In genomic region chrX:78759081-78759480, GRCh38 we compare ENCODE assay signal across 33 cellular contexts. TPM values are rescaled to one million over a fixed set of nuclear protein-coding genes. Genes with fewer than 3 reads are reported as not detected.
"Had no signal": no experiment of that assay in that cellular context is flagged by ENCODE, and none has a peak within 500 bp of the region (broad histone marks: within the 10 kb centered on the region; RNA-seq: fewer than 3 reads in every experiment).

No MANE protein-coding gene starts in this region.

- H3K9me3 ChIP-seq: MG63, Peyer's patch had no signal

- H3K36me3 Mint-ChIP-seq: activated CD4-positive, alpha-beta memory T cell treated with anti-CD3 and anti-CD28 coated beads for 36 hours; activated naive CD8-positive, alpha-beta T cell had no signal

- H3K27ac Mint-ChIP-seq: activated B cell treated with CpG ODN at 0.5 μM for 24 hours; activated CD4-positive, alpha-beta memory T cell treated with anti-CD3 and anti-CD28 coated beads for 36 hours; activated naive CD4-positive, alpha-beta T cell treated with anti-CD3 and anti-CD28 coated beads for 36 hours; activated naive CD8-positive, alpha-beta T cell; activated naive CD8-positive, alpha-beta T cell treated with anti-CD3 and anti-CD28 coated beads, Interleukin-2, amount 50 U/mL, for 24 hours; activated T-helper 1 cell treated with anti-CD3 and anti-CD28 coated beads, Interleukin-12 subunit alpha, Interleukin-12 subunit beta, Interleukin-2, Interleukin-4 antibody, amounts not matched to agents 30 ng/mL and 10 ng/mL and 1 ng/mL, durations not matched to agents 14 hours and 24 hours and 36 hours; brain had no signal

- H3K27me3 Mint-ChIP-seq: activated B cell treated with CpG ODN at 0.5 μM for 24 hours; activated CD4-positive, alpha-beta memory T cell treated with anti-CD3 and anti-CD28 coated beads for 36 hours; activated naive CD8-positive, alpha-beta T cell; activated naive CD8-positive, alpha-beta T cell treated with anti-CD3 and anti-CD28 coated beads, Interleukin-2, amount 50 U/mL, for 24 hours; brain had no signal

- H3K4me3 Mint-ChIP-seq: activated B cell treated with CpG ODN at 0.5 μM for 24 hours; activated CD4-positive, alpha-beta memory T cell treated with anti-CD3 and anti-CD28 coated beads for 36 hours; activated naive CD4-positive, alpha-beta T cell treated with anti-CD3 and anti-CD28 coated beads for 36 hours; activated naive CD8-positive, alpha-beta T cell; activated naive CD8-positive, alpha-beta T cell treated with anti-CD3 and anti-CD28 coated beads, Interleukin-2, amount 50 U/mL, for 24 hours; activated T-cell treated with anti-CD3 and anti-CD28 coated beads, Interleukin-2, amount 50 U/mL, for 4 hours; activated T-helper 1 cell treated with anti-CD3 and anti-CD28 coated beads, Interleukin-12 subunit alpha, Interleukin-12 subunit beta, Interleukin-2, Interleukin-4 antibody, amounts not matched to agents 30 ng/mL and 10 ng/mL and 1 ng/mL, durations not matched to agents 14 hours and 24 hours and 36 hours; brain had no signal

- H3K9me3 Mint-ChIP-seq: activated B cell treated with CpG ODN at 0.5 μM for 24 hours; activated CD4-positive, alpha-beta memory T cell treated with anti-CD3 and anti-CD28 coated beads for 36 hours; activated naive CD4-positive, alpha-beta T cell treated with anti-CD3 and anti-CD28 coated beads for 36 hours; activated naive CD8-positive, alpha-beta T cell treated with anti-CD3 and anti-CD28 coated beads, Interleukin-2, amount 50 U/mL, for 24 hours; activated T-cell treated with anti-CD3 and anti-CD28 coated beads, Interleukin-2, amount 50 U/mL, for 4 hours; activated T-helper 1 cell treated with anti-CD3 and anti-CD28 coated beads, Interleukin-12 subunit alpha, Interleukin-12 subunit beta, Interleukin-2, Interleukin-4 antibody, amounts not matched to agents 30 ng/mL and 10 ng/mL and 1 ng/mL, durations not matched to agents 14 hours and 24 hours and 36 hours; brain had no signal

- H3K36me3 ChIP-seq: MG63, Peyer's patch had no signal

- H3K27ac ChIP-seq: Peyer's patch, RWPE1, VCaP had no signal

- FAIRE-seq: bronchial epithelial cell had no signal

- H3K4me1 ChIP-seq: Peyer's patch had no signal

- DNase-seq: activated B cell treated with CpG ODN at 0.5 μM for 24 hours; activated CD4-positive, alpha-beta memory T cell treated with anti-CD3 and anti-CD28 coated beads for 36 hours; activated CD4-positive, alpha-beta T cell treated with anti-CD3 and anti-CD28 coated beads for 4 hours; activated CD4-positive, alpha-beta T cell treated with anti-CD3 and anti-CD28 coated beads, Interleukin-2, amount 50 U/mL, for 1 hour; activated CD4-positive, CD25-positive, alpha-beta regulatory T cell treated with anti-CD3 and anti-CD28 coated beads, Interleukin-2, amount 50 U/mL, for 72 hours; activated CD8-positive, alpha-beta memory T cell treated with anti-CD3 and anti-CD28 coated beads, Interleukin-2, amount 50 U/mL, for 4 hours; activated gamma-delta T cell treated with Interleukin-2 at 50 U/mL for 16 hours; activated naive CD4-positive, alpha-beta T cell treated with anti-CD3 and anti-CD28 coated beads for 36 hours; activated naive CD8-positive, alpha-beta T cell treated with anti-CD3 and anti-CD28 coated beads, Interleukin-2, amount 50 U/mL, for 24 hours; activated T-cell treated with anti-CD3 and anti-CD28 coated beads for 4 hours; activated T-cell treated with anti-CD3 and anti-CD28 coated beads, Interleukin-2, amount 50 U/mL, for 4 hours; anterior cingulate cortex; central memory CD4-positive, alpha-beta T cell; MG63; NCI-H1048; NCI-H1436 treated with DMSO at 0.1 percent for 48 hours; NCI-H1694 treated with DMSO at 0.1 percent for 48 hours; NCI-H2029; NCI-H345; NCI-H524 treated with DMSO at 0.1 percent for 48 hours; Peyer's patch; SIG-M5; SW 1271; T-helper 1 cell; T-helper 2 cell; T-helper 9 cell had no signal

- H3K4me1 Mint-ChIP-seq: activated naive CD8-positive, alpha-beta T cell treated with anti-CD3 and anti-CD28 coated beads, Interleukin-2, amount 50 U/mL, for 24 hours; brain had no signal

- H3K4me3 ChIP-seq: MG63, Peyer's patch had no signal

- H3K27me3 ChIP-seq: MG63, Peyer's patch had no signal

RNA-seq across cellular contexts. Expression of gene LPAR4, which starts 11.6 kb away (rescaled TPM):
- total RNA-seq: activated CD4-positive, alpha-beta memory T cell treated with anti-CD3 and anti-CD28 coated beads for 36 hours; activated naive CD4-positive, alpha-beta T cell treated with anti-CD3 and anti-CD28 coated beads for 36 hours; activated T-cell treated with anti-CD3 and anti-CD28 coated beads, Interleukin-2, amount 50 U/mL, for 4 hours; activated T-helper 1 cell treated with anti-CD3 and anti-CD28 coated beads, Interleukin-12 subunit alpha, Interleukin-12 subunit beta, Interleukin-2, Interleukin-4 antibody, amounts not matched to agents 30 ng/mL and 10 ng/mL and 1 ng/mL, durations not matched to agents 14 hours and 24 hours and 36 hours; bronchial epithelial cell; NCI-H460; Peyer's patch had no signal
